ENCODE assay signal across 29 cellular contexts in genomic region chr1:145777357-145778145, GRCh38. TPM values are rescaled to one million over a fixed set of nuclear protein-coding genes. Genes with fewer than 3 reads are reported as not detected.
DNase-seq lines count a peak whose midpoint lies in the region; ATAC-seq and TF ChIP-seq lines count a peak whose summit lies in the region.
"Had no signal": no experiment of that assay in that cellular context is flagged by ENCODE, and none has a peak within 500 bp of the region (broad histone marks: within the 10 kb centered on the region; RNA-seq: fewer than 3 reads in every experiment).

No MANE protein-coding gene starts in this region.

- no peak overlapping the region for H3K4me3 Mint-ChIP-seq in activated T-cell treated with anti-CD3 and anti-CD28 coated beads, Interleukin-2, amount 50 U/mL, for 72 hours
- no peak overlapping the region for H3K4me3 Mint-ChIP-seq in immature natural killer cell
- H3K4me3 Mint-ChIP-seq in activated CD4-positive, alpha-beta T cell treated with anti-CD3 and anti-CD28 coated beads, Interleukin-2, amount 10 ng/mL, durations not matched to agents 24 days and 14 days = no peak overlapping the region
- H3K4me3 Mint-ChIP-seq: activated CD4-positive, alpha-beta memory T cell treated with anti-CD3 and anti-CD28 coated beads for 36 hours; brain; CD4-positive, alpha-beta memory T cell; neural progenitor cell had no signal

- H3K27ac ChIP-seq in esophagus muscularis mucosa (replicated peaks in 1 of 4) (peak overlapping the region; percentile 21 to 81 (median 42)), upper lobe of right lung (peak overlapping the region; percentile 14)
- H3K27ac ChIP-seq: neural progenitor cell, upper lobe of left lung had no signal

- no peak for TF ChIP-seq POLR2A in esophagus muscularis mucosa (IDR thresholded peaks at IDR 0.05; ENCODE audit: low read depth)

- no peak overlapping the region for H3K4me3 ChIP-seq in esophagus muscularis mucosa
- H3K4me3 ChIP-seq in upper lobe of right lung = no peak overlapping the region
- H3K4me3 ChIP-seq: lung, neural progenitor cell, upper lobe of left lung had no signal

- H3K9me3 ChIP-seq in esophagus muscularis mucosa (no peaks in the 10 kb centered on the region), upper lobe of right lung (no peaks in the 10 kb centered on the region)
- H3K9me3 ChIP-seq: upper lobe of left lung had no signal

- TF ChIP-seq CTCF in esophagus muscularis mucosa (IDR thresholded peaks at IDR 0.05) (no peak), upper lobe of right lung (IDR thresholded peaks at IDR 0.05) (no peak)

- peaks cover 10% of the 10 kb centered on the region for H3K4me1 Mint-ChIP-seq in activated T-cell treated with anti-CD3 and anti-CD28 coated beads, Interleukin-2, amount 50 U/mL, for 72 hours (ENCODE audit: low read depth)
- H3K4me1 Mint-ChIP-seq in immature natural killer cell = peaks cover 15 to 22% of the 10 kb centered on the region in 2 donors
- peaks cover 14% of the 10 kb centered on the region for H3K4me1 Mint-ChIP-seq in activated CD4-positive, alpha-beta T cell treated with anti-CD3 and anti-CD28 coated beads, Interleukin-2, amount 10 ng/mL, durations not matched to agents 24 days and 14 days
- H3K4me1 Mint-ChIP-seq: neural progenitor cell had no signal

- H3K27ac Mint-ChIP-seq in activated T-cell treated with anti-CD3 and anti-CD28 coated beads, Interleukin-2, amount 50 U/mL, for 72 hours = peak overlapping the region; percentile 40
- peak overlapping the region in 5 of 6 donors; percentile 17 to 58 (median 35) for H3K27ac Mint-ChIP-seq in immature natural killer cell
- H3K27ac Mint-ChIP-seq in activated CD4-positive, alpha-beta T cell treated with anti-CD3 and anti-CD28 coated beads, Interleukin-2, amount 10 ng/mL, durations not matched to agents 24 days and 14 days = no peak overlapping the region
- H3K27ac Mint-ChIP-seq: activated CD4-positive, alpha-beta memory T cell treated with anti-CD3 and anti-CD28 coated beads for 36 hours; neural progenitor cell had no signal

- no peak for DNase-seq in activated T-cell treated with anti-CD3 and anti-CD28 coated beads, Interleukin-2, amount 50 U/mL, for 72 hours
- DNase-seq in activated T-cell treated with anti-CD3 and anti-CD28 coated beads for 4 hours (no peak), esophagus muscularis mucosa (ENCODE audit: extremely low spot score) (no peak), immature natural killer cell (no peak), upper lobe of right lung (no peak)
- no peak for DNase-seq in activated CD4-positive, alpha-beta T cell treated with anti-CD3 and anti-CD28 coated beads, Interleukin-2, amount 50 U/mL, for 48 hours
- DNase-seq in activated CD4-positive, alpha-beta T cell treated with anti-CD3 and anti-CD28 coated beads, Interleukin-2, amount 10 ng/mL, durations not matched to agents 24 days and 14 days = no peak
- DNase-seq: 8988T; activated CD4-positive, alpha-beta memory T cell treated with anti-CD3 and anti-CD28 coated beads for 36 hours; activated CD4-positive, CD25-positive, alpha-beta regulatory T cell; activated CD8-positive, alpha-beta memory T cell treated with anti-CD3 and anti-CD28 coated beads, Interleukin-2, amount 50 U/mL, for 48 hours; activated effector memory CD4-positive, alpha-beta T cell treated with anti-CD3 and anti-CD28 coated beads, Interleukin-2, amount 50 U/mL, for 16 hours; AML-193; CD4-positive, alpha-beta memory T cell; DMS 273 treated with DMSO at 0.1 percent for 48 hours; effector memory CD4-positive, alpha-beta T cell; NCI-H1092 treated with DMSO at 0.1 percent for 48 hours; NCI-H187 treated with DMSO at 0.1 percent for 48 hours; NCI-H2227 treated with DMSO at 0.1 percent for 48 hours; SHP77; upper lobe of left lung had no signal

- H3K36me3 Mint-ChIP-seq in activated T-cell treated with anti-CD3 and anti-CD28 coated beads, Interleukin-2, amount 50 U/mL, for 72 hours (ENCODE audit: insufficient read depth in 2 of 2) = peaks cover 4% of the 10 kb centered on the region in 2 donors
- H3K36me3 Mint-ChIP-seq in immature natural killer cell = peaks cover 0 to 15% (median 6%) of the 10 kb centered on the region in 3 donors
- H3K36me3 Mint-ChIP-seq in activated CD4-positive, alpha-beta T cell treated with anti-CD3 and anti-CD28 coated beads, Interleukin-2, amount 10 ng/mL, durations not matched to agents 24 days and 14 days (ENCODE audit: low read depth) = peaks cover 20% of the 10 kb centered on the region

- no peaks in the 10 kb centered on the region for H3K27me3 ChIP-seq in esophagus muscularis mucosa
- H3K27me3 ChIP-seq in upper lobe of right lung = no peaks in the 10 kb centered on the region
- H3K27me3 ChIP-seq: neural progenitor cell, upper lobe of left lung had no signal

- no peaks in the 10 kb centered on the region for H3K9me3 Mint-ChIP-seq in activated T-cell treated with anti-CD3 and anti-CD28 coated beads, Interleukin-2, amount 50 U/mL, for 72 hours
- H3K9me3 Mint-ChIP-seq in immature natural killer cell = no peaks in the 10 kb centered on the region
- no peaks in the 10 kb centered on the region for H3K9me3 Mint-ChIP-seq in activated CD4-positive, alpha-beta T cell treated with anti-CD3 and anti-CD28 coated beads, Interleukin-2, amount 10 ng/mL, durations not matched to agents 24 days and 14 days
- H3K9me3 Mint-ChIP-seq: activated CD4-positive, alpha-beta memory T cell treated with anti-CD3 and anti-CD28 coated beads for 36 hours; CD4-positive, alpha-beta memory T cell; neural progenitor cell had no signal

- H3K36me3 ChIP-seq in esophagus muscularis mucosa (peaks cover 0 to 24% (median 10%) of the 10 kb centered on the region in 4 donors), upper lobe of right lung (no peaks in the 10 kb centered on the region)
- H3K36me3 ChIP-seq: neural progenitor cell had no signal

- H3K27me3 Mint-ChIP-seq in activated T-cell treated with anti-CD3 and anti-CD28 coated beads, Interleukin-2, amount 50 U/mL, for 72 hours (ENCODE audit: low read depth) = no peaks in the 10 kb centered on the region
- H3K27me3 Mint-ChIP-seq in immature natural killer cell (ENCODE audit: low read depth in 3 of 3) = peaks cover 0 to 2% (median 0%) of the 10 kb centered on the region in 3 donors
- no peaks in the 10 kb centered on the region for H3K27me3 Mint-ChIP-seq in activated CD4-positive, alpha-beta T cell treated with anti-CD3 and anti-CD28 coated beads, Interleukin-2, amount 10 ng/mL, durations not matched to agents 24 days and 14 days
- H3K27me3 Mint-ChIP-seq: activated CD4-positive, alpha-beta memory T cell treated with anti-CD3 and anti-CD28 coated beads for 36 hours; brain; CD4-positive, alpha-beta memory T cell had no signal

- intact Hi-C loops in esophagus muscularis mucosa (cut with DNase I) (no loop called here), upper lobe of right lung (cut with DNase I) (no loop called here)
- intact Hi-C loops in activated CD4-positive, alpha-beta T cell treated with anti-CD3 and anti-CD28 coated beads, Interleukin-2, amount 10 ng/mL, durations not matched to agents 24 days and 14 days (cut with micrococcal nuclease) = loop anchor here (5.0 to 10.0 kb wide), 2 partner anchors 35 to 47 kb away; partner anchors contain the start of genes POLR3C and RNF115

- H3K4me1 ChIP-seq in esophagus muscularis mucosa = peaks cover 16 to 86% (median 71%) of the 10 kb centered on the region in 4 donors
- H3K4me1 ChIP-seq in upper lobe of right lung = peaks cover 7% of the 10 kb centered on the region
- H3K4me1 ChIP-seq: neural progenitor cell had no signal

- WGBS in esophagus muscularis mucosa = 56% methylated on average over 1 of the region's 1 CpG

- TF ChIP-seq EP300 in esophagus muscularis mucosa (IDR thresholded peaks at IDR 0.05) = no peak

- ATAC-seq in activated T-cell treated with anti-CD3 and anti-CD28 coated beads, Interleukin-2, amount 50 U/mL, for 72 hours (replicated peaks in 1 of 2) = no peak
- ATAC-seq in upper lobe of right lung (no peak), HG02588 (IDR thresholded peaks at IDR 0.05; ENCODE audit: unreplicated experiment) (no peak)
- ATAC-seq: HepG2 had no signal

RNA-seq across cellular contexts. Expression of gene RNF115, which starts 46.3 kb away (rescaled TPM):
- 10 to 100 TPM; 22.4 to 27.4 TPM for total RNA-seq in activated T-cell treated with anti-CD3 and anti-CD28 coated beads, Interleukin-2, amount 50 U/mL, for 72 hours
- total RNA-seq in esophagus muscularis mucosa (10 to 100 TPM; 37.8 to 46.3 (median 40.3) TPM), upper lobe of right lung (15.8 TPM)
- 1 to 10 TPM; 4.7 to 9.4 (median 8.3) TPM for polyA plus RNA-seq in immature natural killer cell
- 14.1 and 15.5 TPM in 2 replicates for total RNA-seq in activated CD4-positive, alpha-beta T cell treated with anti-CD3 and anti-CD28 coated beads, Interleukin-2, amount 10 ng/mL, durations not matched to agents 24 days and 14 days

RNA-seq across cellular contexts. Expression of gene POLR3C, which starts 46.4 kb away (rescaled TPM):
- total RNA-seq in activated T-cell treated with anti-CD3 and anti-CD28 coated beads, Interleukin-2, amount 50 U/mL, for 72 hours = 10 to 100 TPM; 57.3 to 70.3 TPM
- total RNA-seq in esophagus muscularis mucosa (10 to 100 TPM; 22.3 to 34.1 (median 27.8) TPM), upper lobe of right lung (29.1 TPM)
- polyA plus RNA-seq in immature natural killer cell = 10 to 100 TPM; 34.5 to 56.4 (median 45.6) TPM
- total RNA-seq in activated CD4-positive, alpha-beta T cell treated with anti-CD3 and anti-CD28 coated beads, Interleukin-2, amount 10 ng/mL, durations not matched to agents 24 days and 14 days = 35.0 and 39.0 TPM in 2 replicates

RNA-seq across cellular contexts. Expression of gene CD160, which starts 58.3 kb away (rescaled TPM):
- total RNA-seq in activated T-cell treated with anti-CD3 and anti-CD28 coated beads, Interleukin-2, amount 50 U/mL, for 72 hours = under 1 TPM in 1 of 2 donors, not detected in 1; 0.29 TPM
- total RNA-seq in esophagus muscularis mucosa = under 1 TPM in 1 of 4 donors, not detected in 3; 0.26 TPM
- polyA plus RNA-seq in immature natural killer cell = 100 to 1,000 TPM; 382 to 493 (median 435) TPM
- 0.93 TPM for total RNA-seq in upper lobe of right lung
- 0.59 TPM in 1 of 2 replicates, not detected in the other for total RNA-seq in activated CD4-positive, alpha-beta T cell treated with anti-CD3 and anti-CD28 coated beads, Interleukin-2, amount 10 ng/mL, durations not matched to agents 24 days and 14 days
- total RNA-seq: CD4-positive, alpha-beta memory T cell; glomerular endothelial cell; HepG2; kidney epithelial cell; posterior vena cava had no signal
